In the genomic region with DNA sequence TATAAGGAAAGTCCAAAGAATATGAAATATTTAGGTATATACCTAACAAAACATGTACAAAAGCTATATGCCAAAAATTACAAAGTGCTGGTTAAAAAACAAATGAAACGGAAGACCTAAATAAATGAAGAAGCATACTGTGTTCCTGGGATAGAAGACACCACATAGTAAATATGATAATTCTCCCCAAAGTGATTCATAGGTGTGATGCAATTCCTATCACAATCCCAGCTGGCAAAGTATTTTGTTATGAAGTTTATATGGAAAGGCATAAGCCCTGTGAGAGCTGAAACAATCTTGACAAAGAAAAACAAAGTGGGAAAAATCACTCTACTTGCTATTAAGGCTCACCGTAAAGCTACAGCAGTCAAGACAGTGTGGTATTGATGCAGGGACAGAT, we compare ENCODE assay signal across 26 cellular contexts.
DNase-seq lines count a peak whose midpoint lies in the region; TF ChIP-seq lines count a peak whose summit lies in the region.
"Had no signal": no experiment of that assay in that cellular context is flagged by ENCODE, and none has a peak within 500 bp of the region (broad histone marks: within the 10 kb centered on the region; RNA-seq: fewer than 3 reads in every experiment).

No MANE protein-coding gene starts in this region.

- CTCF ChIA-PET in RWPE1 (lab: Yijun Ruan, JAX): no interaction called here

- TF ChIP-seq CTCF in RWPE1 (conservative IDR thresholded peaks at IDR 0.05; ENCODE audit: low read depth) (no peak), fibroblast of mammary gland (conservative IDR thresholded peaks at IDR 0.05; ENCODE audit: control insufficient read depth, insufficient read depth, low read depth, low read length) (no peak)

- POLR2A ChIA-PET in RWPE1 (lab: Yijun Ruan, JAX; ENCODE audit: low non-redundant PET): no interaction called here

- H3K4me3 ChIP-seq in fibroblast of mammary gland (ENCODE audit: control insufficient read depth, low read depth, low read length) (no peak overlapping the region), skeletal muscle cell (ENCODE audit: low read depth, low read length) (no peak overlapping the region)
- H3K4me3 ChIP-seq: gastrocnemius medialis, hepatocyte, PC-9, vagina had no signal

- no peak overlapping the region for H3K27ac ChIP-seq in RWPE1
- H3K27ac ChIP-seq: gastrocnemius medialis, hepatocyte, PC-9, vagina, VCaP had no signal

- peak; percentile 43 for DNase-seq in GM03348 (ENCODE audit: low spot score)
- peak; percentile 41 for DNase-seq in RWPE1 (ENCODE audit: low spot score)
- peak; percentile 70 for DNase-seq in fibroblast of mammary gland (ENCODE audit: low read depth)
- DNase-seq in skeletal muscle cell (ENCODE audit: low read depth): peak; percentile 18
- no peak for DNase-seq in GM19238 (ENCODE audit: insufficient read length, low spot score)
- DNase-seq in central memory CD4-positive, alpha-beta T cell: no peak
- DNase-seq in AG08396 (ENCODE audit: low spot score): no peak
- DNase-seq in retina: no peak
- DNase-seq: activated CD4-positive, alpha-beta T cell treated with anti-CD3 and anti-CD28 coated beads for 48 hours; activated effector memory CD4-positive, alpha-beta T cell treated with anti-CD3 and anti-CD28 coated beads, Interleukin-2, amount 50 U/mL, for 16 hours; activated naive CD8-positive, alpha-beta T cell treated with anti-CD3 and anti-CD28 coated beads for 36 hours; activated T-cell treated with anti-CD3 and anti-CD28 coated beads, Interleukin-2, amount 50 U/mL, for 1 hour; COR-L47; DND-41; gastrocnemius medialis; Karpas-422; left cardiac atrium; NCI-H1694; NCI-H2171; NCI-H524; NK-92 treated with Interleukin-12 subunit alpha and Interleukin-12 subunit beta, amount 100 ng/mL, for 24 hours; PC-9; stimulated activated naive CD4-positive, alpha-beta T cell had no signal

Comparison
In these comparisons a context has a peak if more than half of its experiments do, and no peak if none do; other contexts are left out.
1. DNase-seq: peak in GM03348 (single experiment), RWPE1 (single experiment), fibroblast of mammary gland (single experiment) and skeletal muscle cell (single experiment); none in GM19238 (single experiment), central memory CD4-positive, alpha-beta T cell (single experiment), AG08396 (single experiment) and retina (single experiment).